15 cellular contexts compared by ENCODE assay signal in genomic region chr7:116214921-116215320, GRCh38. TPM values are rescaled to one million over a fixed set of nuclear protein-coding genes. Genes with fewer than 3 reads are reported as not detected.
DNase-seq lines count a peak whose midpoint lies in the region; ATAC-seq and TF ChIP-seq lines count a peak whose summit lies in the region.
"Had no signal": no experiment of that assay in that cellular context is flagged by ENCODE, and none has a peak within 500 bp of the region (broad histone marks: within the 10 kb centered on the region; RNA-seq: fewer than 3 reads in every experiment).

No MANE protein-coding gene starts in this region.

- no peaks in the 10 kb centered on the region for H3K27me3 Mint-ChIP-seq in activated naive CD4-positive, alpha-beta T cell treated with anti-CD3 and anti-CD28 coated beads for 36 hours (ENCODE audit: low read depth)
- H3K27me3 Mint-ChIP-seq in activated CD4-positive, alpha-beta memory T cell treated with anti-CD3 and anti-CD28 coated beads for 36 hours, result no peaks in the 10 kb centered on the region

- H3K4me1 ChIP-seq in esophagus muscularis mucosa (peaks cover 44 to 77% (median 73%) of the 10 kb centered on the region in 4 donors), tibial artery (peaks cover 0 to 68% (median 43%) of the 10 kb centered on the region in 4 donors), osteoblast (ENCODE audit: insufficient read depth, low read length) (peaks cover 58% of the 10 kb centered on the region)

- no peak for TF ChIP-seq POLR2A in esophagus muscularis mucosa (IDR thresholded peaks at IDR 0.05; ENCODE audit: low read depth)

- no peak for ATAC-seq in activated naive CD4-positive, alpha-beta T cell treated with anti-CD3 and anti-CD28 coated beads, Interleukin-2, amount 50 U/mL, for 72 hours
- ATAC-seq in GM21360 (IDR thresholded peaks at IDR 0.05; ENCODE audit: unreplicated experiment) (no peak), GM18517 (IDR thresholded peaks at IDR 0.05; ENCODE audit: unreplicated experiment) (no peak)
- ATAC-seq: activated CD4-positive, CD25-positive, alpha-beta regulatory T cell treated with anti-CD3 and anti-CD28 coated beads, Interleukin-2, amount 50 U/mL, for 24 hours; foreskin keratinocyte; right cardiac atrium had no signal

- no peaks in the 10 kb centered on the region for H3K27me3 ChIP-seq in esophagus muscularis mucosa
- no peaks in the 10 kb centered on the region for H3K27me3 ChIP-seq in tibial artery
- no peaks in the 10 kb centered on the region for H3K27me3 ChIP-seq in osteoblast (ENCODE audit: insufficient read depth, low read length)
- H3K27me3 ChIP-seq: foreskin keratinocyte had no signal

- H3K4me3 ChIP-seq in esophagus muscularis mucosa, result peak overlapping the region in 1 of 4 donors; percentile 91
- H3K4me3 ChIP-seq in tibial artery, result peak overlapping the region in 1 of 2 donors; percentile 80
- H3K4me3 ChIP-seq in osteoblast (ENCODE audit: insufficient read depth, low read length), result no peak overlapping the region
- H3K4me3 ChIP-seq: lung had no signal

- H4K20me1 ChIP-seq in osteoblast (ENCODE audit: insufficient read depth, low read length), result no peaks in the 10 kb centered on the region

- peak overlapping the region; percentile 94 to 97 (median 95) for H3K27ac ChIP-seq in esophagus muscularis mucosa (replicated peaks in 1 of 4)
- peak overlapping the region; percentile 93 to 96 for H3K27ac ChIP-seq in tibial artery
- no peak overlapping the region for H3K27ac ChIP-seq in osteoblast (ENCODE audit: low read depth, low read length)
- H3K27ac ChIP-seq: foreskin keratinocyte had no signal

- H3K4me2 ChIP-seq in osteoblast (ENCODE audit: insufficient read depth, low read length), result no peak overlapping the region

- no peaks in the 10 kb centered on the region for H3K36me3 ChIP-seq in esophagus muscularis mucosa
- no peaks in the 10 kb centered on the region for H3K36me3 ChIP-seq in tibial artery
- no peaks in the 10 kb centered on the region for H3K36me3 ChIP-seq in osteoblast (ENCODE audit: insufficient read depth, low read length)

- peak overlapping the region; percentile 23 for H3K4me3 Mint-ChIP-seq in activated naive CD4-positive, alpha-beta T cell treated with anti-CD3 and anti-CD28 coated beads for 36 hours
- peak overlapping the region; percentile 14 for H3K4me3 Mint-ChIP-seq in activated CD4-positive, alpha-beta memory T cell treated with anti-CD3 and anti-CD28 coated beads for 36 hours

- DNase-seq in activated naive CD4-positive, alpha-beta T cell treated with anti-CD3 and anti-CD28 coated beads for 36 hours, result no peak
- no peak for DNase-seq in activated naive CD4-positive, alpha-beta T cell treated with anti-CD3 and anti-CD28 coated beads, Interleukin-2, amount 50 U/mL, for 72 hours (ENCODE audit: low spot score in 2 of 2)
- DNase-seq in activated CD4-positive, alpha-beta memory T cell treated with anti-CD3 and anti-CD28 coated beads for 36 hours, result no peak
- DNase-seq in esophagus muscularis mucosa (ENCODE audit: extremely low spot score), result no peak
- DNase-seq in tibial artery, result no peak
- no peak for DNase-seq in osteoblast (ENCODE audit: insufficient read length, low spot score, missing footprints)
- DNase-seq: foreskin keratinocyte; NCI-H1930; NCI-H526 treated with DMSO at 0.1 percent for 48 hours; right cardiac atrium; stimulated activated CD4-positive, alpha-beta T cell treated with anti-CD3 and anti-CD28 coated beads, Interleukin-2, amount 100 ng/mL, for 24 hours had no signal

- intact Hi-C loops in activated naive CD4-positive, alpha-beta T cell treated with anti-CD3 and anti-CD28 coated beads for 36 hours (cut with micrococcal nuclease), result loop anchor here (5.0 to 10.0 kb wide), 6 partner anchors 740 to 1970 kb away; partner anchors contain the start of genes LSM8, MDFIC and ST7
- intact Hi-C loops in activated CD4-positive, alpha-beta memory T cell treated with anti-CD3 and anti-CD28 coated beads for 36 hours (cut with micrococcal nuclease), result loop anchor here (1.0 to 5.0 kb wide), 4 partner anchors 9 to 1383 kb away; no protein-coding TSS in a partner anchor
- intact Hi-C loops in esophagus muscularis mucosa (cut with DNase I), result no loop called here
- intact Hi-C loops in tibial artery (cut with DNase I; ENCODE audit: low total_unique reads), result no loop called here

- TF ChIP-seq CTCF in esophagus muscularis mucosa (IDR thresholded peaks at IDR 0.05) (no peak), tibial artery (IDR thresholded peaks at IDR 0.05) (no peak), osteoblast (IDR thresholded peaks at IDR 0.05; ENCODE audit: extremely low read depth, low read depth, low read length) (no peak)

- CTCF ChIA-PET in activated naive CD4-positive, alpha-beta T cell treated with anti-CD3 and anti-CD28 coated beads for 36 hours (lab: Charles Lee), result interaction anchor here (0.6 to 1.0 kb wide), 2 partner anchors 35 to 113 kb away, joined by 3 to 4 read pairs; no protein-coding TSS in a partner anchor
- CTCF ChIA-PET in activated CD4-positive, alpha-beta memory T cell treated with anti-CD3 and anti-CD28 coated beads for 36 hours (lab: Charles Lee), result interaction anchor here (6.8 kb wide), 1 partner anchor 21 kb away, joined by 40 read pairs; no protein-coding TSS in a partner anchor

- H3K27ac Mint-ChIP-seq in activated naive CD4-positive, alpha-beta T cell treated with anti-CD3 and anti-CD28 coated beads for 36 hours, result peak overlapping the region; percentile 59
- peak overlapping the region in 1 of 2 donors; percentile 15 for H3K27ac Mint-ChIP-seq in activated naive CD4-positive, alpha-beta T cell treated with anti-CD3 and anti-CD28 coated beads, Interleukin-2, amount 50 U/mL, for 72 hours
- peak overlapping the region; percentile 78 for H3K27ac Mint-ChIP-seq in activated CD4-positive, alpha-beta memory T cell treated with anti-CD3 and anti-CD28 coated beads for 36 hours

- 98% methylated on average over 3 of the region's 3 CpGs for whole genome bisulfite sequencing in esophagus muscularis mucosa

- TF ChIP-seq EP300 in esophagus muscularis mucosa (IDR thresholded peaks at IDR 0.05), result no peak

- H2AFZ ChIP-seq in osteoblast (ENCODE audit: low read length), result no peak overlapping the region

- no peaks in the 10 kb centered on the region for H3K9me3 Mint-ChIP-seq in activated naive CD4-positive, alpha-beta T cell treated with anti-CD3 and anti-CD28 coated beads for 36 hours
- H3K9me3 Mint-ChIP-seq in activated naive CD4-positive, alpha-beta T cell treated with anti-CD3 and anti-CD28 coated beads, Interleukin-2, amount 50 U/mL, for 72 hours, result no peaks in the 10 kb centered on the region
- no peaks in the 10 kb centered on the region for H3K9me3 Mint-ChIP-seq in activated CD4-positive, alpha-beta memory T cell treated with anti-CD3 and anti-CD28 coated beads for 36 hours

- POLR2A ChIA-PET in activated CD4-positive, alpha-beta memory T cell treated with anti-CD3 and anti-CD28 coated beads for 36 hours (lab: Charles Lee), result interaction anchor here (1.5 kb wide), 1 partner anchor 11 kb away, joined by 7 read pairs; no protein-coding TSS in a partner anchor

- H3K9me3 ChIP-seq in esophagus muscularis mucosa (no peaks in the 10 kb centered on the region), tibial artery (no peaks in the 10 kb centered on the region), osteoblast (ENCODE audit: low read depth, low read length) (no peaks in the 10 kb centered on the region)

- H3K79me2 ChIP-seq in osteoblast (ENCODE audit: insufficient read depth, low read length), result peaks cover 61% of the 10 kb centered on the region

- peaks cover 1% of the 10 kb centered on the region for H3K36me3 Mint-ChIP-seq in activated naive CD4-positive, alpha-beta T cell treated with anti-CD3 and anti-CD28 coated beads for 36 hours (ENCODE audit: low read depth)
- peaks cover 15 to 31% of the 10 kb centered on the region in 2 donors for H3K36me3 Mint-ChIP-seq in activated naive CD4-positive, alpha-beta T cell treated with anti-CD3 and anti-CD28 coated beads, Interleukin-2, amount 50 U/mL, for 72 hours
- peaks cover 9% of the 10 kb centered on the region for H3K36me3 Mint-ChIP-seq in activated CD4-positive, alpha-beta memory T cell treated with anti-CD3 and anti-CD28 coated beads for 36 hours

- H3K4me1 Mint-ChIP-seq in activated naive CD4-positive, alpha-beta T cell treated with anti-CD3 and anti-CD28 coated beads for 36 hours (ENCODE audit: low read depth), result peaks cover 60% of the 10 kb centered on the region
- H3K4me1 Mint-ChIP-seq in activated CD4-positive, alpha-beta memory T cell treated with anti-CD3 and anti-CD28 coated beads for 36 hours (ENCODE audit: low read depth), result peaks cover 72% of the 10 kb centered on the region

RNA-seq across cellular contexts. Expression of gene TES, which starts 4.6 kb away (rescaled TPM):
- 10 to 100 TPM; 74.0 to 76.4 TPM for total RNA-seq in activated naive CD4-positive, alpha-beta T cell treated with anti-CD3 and anti-CD28 coated beads for 36 hours
- 10 to 100 TPM; 45.8 to 79.2 TPM for total RNA-seq in activated naive CD4-positive, alpha-beta T cell treated with anti-CD3 and anti-CD28 coated beads, Interleukin-2, amount 50 U/mL, for 72 hours
- total RNA-seq in activated CD4-positive, alpha-beta memory T cell treated with anti-CD3 and anti-CD28 coated beads for 36 hours, result 10 to 100 TPM; 81.8 to 90.6 TPM
- total RNA-seq in esophagus muscularis mucosa (100 to 1,000 TPM; 213 to 356 (median 265) TPM), osteoblast (99.2 and 124 TPM in 2 replicates)

Comparison
In these comparisons a context has a peak if more than half of its experiments do, and no peak if none do; other contexts are left out.
1. intact Hi-C loops: an anchor here in activated naive CD4-positive, alpha-beta T cell treated with anti-CD3 and anti-CD28 coated beads for 36 hours (5.0 to 10.0 kb wide) and activated CD4-positive, alpha-beta memory T cell treated with anti-CD3 and anti-CD28 coated beads for 36 hours (1.0 to 5.0 kb wide); none called in esophagus muscularis mucosa and tibial artery.